ENCODE assay signal across 14 cellular contexts in the genomic region with DNA sequence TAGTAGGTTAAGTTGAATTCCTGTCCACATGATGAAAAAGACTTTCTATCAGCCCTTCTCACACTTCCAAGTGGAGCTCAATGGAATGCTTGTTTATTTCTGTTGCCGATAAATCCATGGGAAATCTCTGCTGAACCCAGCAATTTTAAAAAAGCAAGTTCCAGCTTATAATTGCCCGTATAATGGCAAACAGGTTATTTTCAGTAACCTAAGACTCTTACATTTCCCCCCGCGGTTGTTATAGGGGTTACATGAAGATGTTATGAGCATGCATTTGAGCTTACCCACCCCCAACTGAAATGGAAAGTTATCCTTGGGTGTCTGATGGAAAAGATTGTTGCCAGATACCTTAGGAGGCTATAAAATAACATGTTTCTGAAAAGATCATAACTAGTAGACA.
DNase-seq lines count a peak whose midpoint lies in the region; ATAC-seq and TF ChIP-seq lines count a peak whose summit lies in the region.
"Had no signal": no experiment of that assay in that cellular context is flagged by ENCODE, and none has a peak within 500 bp of the region (broad histone marks: within the 10 kb centered on the region; RNA-seq: fewer than 3 reads in every experiment).

No MANE protein-coding gene starts in this region.

- no peak overlapping the region for H3K27ac ChIP-seq in ACC112 (ENCODE audit: low read depth, low read length)
- no peak overlapping the region for H3K27ac ChIP-seq in ovary

- TF ChIP-seq POLR2A in ovary (IDR thresholded peaks at IDR 0.05): no peak

- peak overlapping the region; percentile 81 for H3K4me3 ChIP-seq in ACC112 (ENCODE audit: low read depth, low read length)
- H3K4me3 ChIP-seq in fibroblast of villous mesenchyme (ENCODE audit: low read depth, low read length): peak overlapping the region; percentile 80
- peak overlapping the region; percentile 63 for H3K4me3 ChIP-seq in ovary

- H3K36me3 ChIP-seq in ACC112 (ENCODE audit: insufficient read depth, low read length): no peaks in the 10 kb centered on the region
- no peaks in the 10 kb centered on the region for H3K36me3 ChIP-seq in ovary
- H3K36me3 ChIP-seq: BE2C had no signal

- DNase-seq in NCI-H2227 treated with DMSO at 0.1 percent for 48 hours (lab: John Stamatoyannopoulos, UW): peak; percentile 72
- DNase-seq in fibroblast of villous mesenchyme (ENCODE audit: low read depth): peak; percentile 49
- no peak for DNase-seq in ovary
- no peak for DNase-seq in T1000 (lab: John Stamatoyannopoulos, UW)
- DNase-seq in NCI-H510A treated with DMSO at 0.1 percent for 48 hours (lab: John Stamatoyannopoulos, UW): no peak
- no peak for DNase-seq in NCI-H1048 (lab: John Stamatoyannopoulos, UW)
- DNase-seq: BE2C, foreskin melanocyte, Karpas-422, midbrain, NCI-H446 treated with DMSO at 0.1 percent for 48 hours, SHP77 had no signal

- H3K9me3 ChIP-seq in ovary: no peaks in the 10 kb centered on the region
- H3K9me3 ChIP-seq: BE2C had no signal

- H3K27me3 ChIP-seq in ACC112 (ENCODE audit: insufficient read depth, low read length) (no peaks in the 10 kb centered on the region), ovary (no peaks in the 10 kb centered on the region)
- H3K27me3 ChIP-seq: BE2C had no signal

- H2AFZ ChIP-seq in ACC112 (ENCODE audit: low read length, unreplicated experiment): no peak overlapping the region

- H3K4me1 ChIP-seq in ACC112 (ENCODE audit: control insufficient read depth, insufficient read depth, low read length, unreplicated experiment) (peaks cover 69% of the 10 kb centered on the region), ovary (ENCODE audit: insufficient read depth) (peaks cover 7% of the 10 kb centered on the region)

- TF ChIP-seq CTCF in fibroblast of villous mesenchyme (IDR thresholded peaks at IDR 0.05; ENCODE audit: insufficient read depth, low read depth, low read length): no peak
- no peak for TF ChIP-seq CTCF in ovary (IDR thresholded peaks at IDR 0.05)

- no peak for ATAC-seq in HG02981 (IDR thresholded peaks at IDR 0.05; ENCODE audit: unreplicated experiment)

- peaks cover 16% of the 10 kb centered on the region for H3K79me2 ChIP-seq in ACC112 (ENCODE audit: control insufficient read depth, insufficient read depth, low read length, unreplicated experiment)

- WGBS in ovary, 3 donors: 9 to 10% (median 9%) methylated on average over 4 of the region's 4 CpGs

- TF ChIP-seq EP300 in ovary (IDR thresholded peaks at IDR 0.05): no peak

- intact Hi-C loops in ovary (cut with DNase I): no loop called here

Comparison
In these comparisons a context has a peak if more than half of its experiments do, and no peak if none do; other contexts are left out.
1. DNase-seq: peak in NCI-H2227 treated with DMSO at 0.1 percent for 48 hours (single experiment) and fibroblast of villous mesenchyme (single experiment); none in ovary (0 of 5), T1000 (single experiment), NCI-H510A treated with DMSO at 0.1 percent for 48 hours (single experiment) and NCI-H1048 (single experiment).
2. Peak in every context shown above with its lines, with median percentiles within 50 percentile points of each other: H3K4me3 ChIP-seq.